Comparison of ENCODE assay signal across 10 cellular contexts in the genomic region with DNA sequence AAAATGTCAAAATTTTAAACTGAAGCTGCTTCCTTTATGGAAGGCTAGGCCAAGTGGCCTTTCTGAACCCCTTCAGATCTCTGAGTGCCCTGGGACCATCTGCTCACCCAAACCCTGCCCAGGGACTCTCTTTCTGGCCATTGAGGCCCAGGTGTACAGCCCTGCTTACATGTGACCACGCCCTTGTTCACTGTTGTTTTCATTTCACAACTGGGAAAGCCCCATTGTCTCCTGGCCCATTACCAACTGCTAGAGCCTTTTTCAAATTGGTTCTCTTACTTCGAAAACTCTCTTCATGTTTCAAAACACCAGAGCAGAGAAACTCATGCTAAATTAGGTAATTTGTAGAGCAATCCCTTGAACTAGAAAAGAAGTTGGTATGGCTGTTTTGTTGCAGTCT.
A peak's percentile ranks its signal among the peaks of the same experiment; 100 is the strongest.
DNase-seq lines count a peak whose midpoint lies in the region; ATAC-seq and TF ChIP-seq lines count a peak whose summit lies in the region.
"Had no signal": no experiment of that assay in that cellular context is flagged by ENCODE, and none has a peak within 500 bp of the region (broad histone marks: within the 10 kb centered on the region; RNA-seq: fewer than 3 reads in every experiment).

No MANE protein-coding gene starts in this region.

- TF ChIP-seq CTCF in GM12865 (IDR thresholded peaks at IDR 0.05; ENCODE audit: insufficient read depth, low read depth, low read length, missing control alignments) (no peak), esophagus muscularis mucosa (IDR thresholded peaks at IDR 0.05) (no peak)

- no peaks in the 10 kb centered on the region for H3K9me3 ChIP-seq in esophagus muscularis mucosa

- H3K27me3 ChIP-seq in esophagus muscularis mucosa: no peaks in the 10 kb centered on the region

- no peak for TF ChIP-seq POLR2A in esophagus muscularis mucosa (IDR thresholded peaks at IDR 0.05; ENCODE audit: low read depth)

- ATAC-seq in GM19467 (IDR thresholded peaks at IDR 0.05; ENCODE audit: unreplicated experiment): peak; percentile 60
- peak; percentile 59 for ATAC-seq in HG03280 (IDR thresholded peaks at IDR 0.05; ENCODE audit: unreplicated experiment)

- DNase-seq in GM12865 (ENCODE audit: low read depth) (peak; percentile 63), fibroblast of gingiva (ENCODE audit: low read depth) (peak; percentile 20), superior temporal gyrus (ENCODE audit: extremely low spot score) (no peak), esophagus muscularis mucosa (ENCODE audit: extremely low spot score) (no peak), NCI-H2107 treated with DMSO at 0.1 percent for 48 hours (lab: John Stamatoyannopoulos, UW; ENCODE audit: unreplicated experiment) (no peak), H4 (ENCODE audit: low spot score) (no peak)
- DNase-seq: NCI-H2107, T-helper 9 cell had no signal

- no peak overlapping the region for H3K4me3 ChIP-seq in GM12865 (ENCODE audit: low read depth, low read length)
- H3K4me3 ChIP-seq in esophagus muscularis mucosa: no peak overlapping the region

- WGBS in esophagus muscularis mucosa: 67% methylated on average over 2 of the region's 2 CpGs

- intact Hi-C loops in esophagus muscularis mucosa (cut with DNase I): no loop called here

- no peak for TF ChIP-seq EP300 in esophagus muscularis mucosa (IDR thresholded peaks at IDR 0.05)

- H3K36me3 ChIP-seq in esophagus muscularis mucosa: no peaks in the 10 kb centered on the region

- peaks cover 0 to 6% (median 3%) of the 10 kb centered on the region in 4 donors for H3K4me1 ChIP-seq in esophagus muscularis mucosa

- H3K27ac ChIP-seq in esophagus muscularis mucosa (replicated peaks in 1 of 4): no peak overlapping the region

Comparison
In these comparisons a context has a peak if more than half of its experiments do, and no peak if none do; other contexts are left out.
1. DNase-seq: peak in GM12865 (single experiment) and fibroblast of gingiva (single experiment); none in superior temporal gyrus (single experiment), esophagus muscularis mucosa (single experiment), NCI-H2107 treated with DMSO at 0.1 percent for 48 hours (single experiment) and H4 (single experiment).